In genomic region chr16:82331397-82331796, GRCh38 we compare ENCODE assay signal across 16 cellular contexts.
DNase-seq lines count a peak whose midpoint lies in the region; TF ChIP-seq lines count a peak whose summit lies in the region.
"Had no signal": no experiment of that assay in that cellular context is flagged by ENCODE, and none has a peak within 500 bp of the region (broad histone marks: within the 10 kb centered on the region; RNA-seq: fewer than 3 reads in every experiment).

No MANE protein-coding gene starts in this region.

- DNase-seq in NCI-H510A treated with DMSO at 0.1 percent for 48 hours (lab: John Stamatoyannopoulos, UW): peak; percentile 28
- DNase-seq in NCI-H510A (lab: John Stamatoyannopoulos, UW): no peak
- peak; percentile 9 for DNase-seq in KBM-7
- peak; percentile 81 to 87 for DNase-seq in NOMO-1 (lab: John Stamatoyannopoulos, UW; ENCODE audit: unreplicated experiment in 2 of 2)
- DNase-seq in prostate gland (ENCODE audit: low spot score): no peak
- DNase-seq in NCI-H146 (lab: John Stamatoyannopoulos, UW): no peak
- DNase-seq in HFFc6: no peak
- no peak for DNase-seq in erythroblast (lab: John Stamatoyannopoulos, UW)
- DNase-seq: DND-41, GDM1, Karpas-422, NCI-H1694 treated with DMSO at 0.1 percent for 48 hours, NCI-H2171 treated with DMSO at 0.1 percent for 48 hours, NCI-H526 treated with DMSO at 0.1 percent for 48 hours, T1000 had no signal

- no peak overlapping the region for H3K4me3 Mint-ChIP-seq in HFFc6

- no peaks in the 10 kb centered on the region for H3K4me1 Mint-ChIP-seq in HFFc6 (ENCODE audit: low read depth)

- H3K36me3 ChIP-seq in prostate gland: no peaks in the 10 kb centered on the region

- intact Hi-C loops in prostate gland (cut with DNase I): no loop called here

- H3K27me3 Mint-ChIP-seq in HFFc6 (ENCODE audit: insufficient read depth): no peaks in the 10 kb centered on the region

- peak overlapping the region; percentile 33 to 85 for H3K27ac ChIP-seq in prostate gland
- H3K27ac ChIP-seq: RWPE1 had no signal

- no peak for TF ChIP-seq POLR2A in prostate gland (IDR thresholded peaks at IDR 0.05)
- TF ChIP-seq POLR2A in erythroblast (IDR thresholded peaks at IDR 0.05; ENCODE audit: low read length): no peak

- no peak overlapping the region for H3K4me3 ChIP-seq in prostate gland

- in situ Hi-C loops in KBM-7 (cut with MboI; ENCODE audit: low pct_unique_long_range_greater_than_20kb, low sequenced_read_pairs): no loop called here

- no peak overlapping the region for H3K27ac Mint-ChIP-seq in HFFc6

- no peaks in the 10 kb centered on the region for H3K27me3 ChIP-seq in prostate gland (replicated peaks; ENCODE audit: insufficient read depth)

- TF ChIP-seq CTCF in prostate gland (IDR thresholded peaks at IDR 0.05) (no peak), HFFc6 (IDR thresholded peaks at IDR 0.05) (no peak)

- H3K9me3 ChIP-seq in prostate gland: no peaks in the 10 kb centered on the region

- H3K4me1 ChIP-seq in prostate gland (replicated peaks): peaks cover 4% of the 10 kb centered on the region

- H3K9me3 Mint-ChIP-seq in HFFc6: peaks cover 54% of the 10 kb centered on the region

- 76% methylated on average over 3 of the region's 3 CpGs for WGBS in prostate gland

- no peaks in the 10 kb centered on the region for H3K36me3 Mint-ChIP-seq in HFFc6 (ENCODE audit: low read depth)

Comparison
In these comparisons a context has a peak if more than half of its experiments do, and no peak if none do; other contexts are left out.
1. DNase-seq: peak in NCI-H510A treated with DMSO at 0.1 percent for 48 hours (single experiment), KBM-7 (single experiment) and NOMO-1 (2 of 2); none in NCI-H510A (single experiment), prostate gland (single experiment), NCI-H146 (single experiment), HFFc6 (single experiment) and erythroblast (0 of 2).